1 cellular context compared by ENCODE assay signal in the genomic region with DNA sequence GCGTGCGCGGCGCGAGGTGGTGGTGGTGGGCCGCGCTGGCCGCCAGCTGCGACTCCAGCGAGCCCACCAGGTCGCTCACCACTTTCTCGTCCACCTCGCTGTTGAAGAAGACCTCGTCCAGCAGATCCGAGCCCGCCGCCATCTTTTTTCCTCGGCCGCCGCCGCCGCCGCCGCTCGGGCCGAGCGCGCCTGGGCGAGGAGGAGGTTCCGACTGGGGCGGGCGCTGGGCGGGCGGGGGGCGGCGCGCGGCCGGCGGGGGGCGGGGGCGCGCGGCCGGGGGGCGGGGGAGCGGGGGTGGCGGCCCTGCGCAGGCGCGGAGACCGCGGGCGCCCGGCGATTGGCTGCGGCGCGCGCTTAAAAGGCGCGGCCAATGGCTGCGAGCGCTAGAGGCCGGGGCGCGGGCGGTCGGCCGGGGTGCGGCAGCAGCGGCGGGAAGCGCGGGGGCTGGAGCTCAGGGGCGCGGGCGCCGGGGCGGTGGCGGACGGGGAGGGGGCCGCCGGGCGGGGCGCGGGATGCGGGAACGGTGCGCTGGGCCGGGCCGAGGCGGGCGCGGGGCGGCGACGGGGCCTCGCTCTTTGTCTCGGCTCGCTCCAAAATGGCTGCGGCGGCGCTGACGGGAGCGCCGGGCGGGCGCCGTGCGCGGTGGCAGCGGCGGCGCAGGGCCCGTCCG.
A peak's percentile ranks its signal among the peaks of the same experiment; 100 is the strongest.
TF ChIP-seq lines count a peak whose summit lies in the region.

A gene with protein sequence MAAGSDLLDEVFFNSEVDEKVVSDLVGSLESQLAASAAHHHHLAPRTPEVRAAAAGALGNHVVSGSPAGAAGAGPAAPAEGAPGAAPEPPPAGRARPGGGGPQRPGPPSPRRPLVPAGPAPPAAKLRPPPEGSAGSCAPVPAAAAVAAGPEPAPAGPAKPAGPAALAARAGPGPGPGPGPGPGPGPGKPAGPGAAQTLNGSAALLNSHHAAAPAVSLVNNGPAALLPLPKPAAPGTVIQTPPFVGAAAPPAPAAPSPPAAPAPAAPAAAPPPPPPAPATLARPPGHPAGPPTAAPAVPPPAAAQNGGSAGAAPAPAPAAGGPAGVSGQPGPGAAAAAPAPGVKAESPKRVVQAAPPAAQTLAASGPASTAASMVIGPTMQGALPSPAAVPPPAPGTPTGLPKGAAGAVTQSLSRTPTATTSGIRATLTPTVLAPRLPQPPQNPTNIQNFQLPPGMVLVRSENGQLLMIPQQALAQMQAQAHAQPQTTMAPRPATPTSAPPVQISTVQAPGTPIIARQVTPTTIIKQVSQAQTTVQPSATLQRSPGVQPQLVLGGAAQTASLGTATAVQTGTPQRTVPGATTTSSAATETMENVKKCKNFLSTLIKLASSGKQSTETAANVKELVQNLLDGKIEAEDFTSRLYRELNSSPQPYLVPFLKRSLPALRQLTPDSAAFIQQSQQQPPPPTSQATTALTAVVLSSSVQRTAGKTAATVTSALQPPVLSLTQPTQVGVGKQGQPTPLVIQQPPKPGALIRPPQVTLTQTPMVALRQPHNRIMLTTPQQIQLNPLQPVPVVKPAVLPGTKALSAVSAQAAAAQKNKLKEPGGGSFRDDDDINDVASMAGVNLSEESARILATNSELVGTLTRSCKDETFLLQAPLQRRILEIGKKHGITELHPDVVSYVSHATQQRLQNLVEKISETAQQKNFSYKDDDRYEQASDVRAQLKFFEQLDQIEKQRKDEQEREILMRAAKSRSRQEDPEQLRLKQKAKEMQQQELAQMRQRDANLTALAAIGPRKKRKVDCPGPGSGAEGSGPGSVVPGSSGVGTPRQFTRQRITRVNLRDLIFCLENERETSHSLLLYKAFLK (minus strand): TSS at position 213 of the 670 bp plus-strand sequence. CDS start 71 bp downstream, at position 142.

TF ChIP-seq in H1, 55 proteins besides CTCF, POLR2A, EP300 and RAD21:
- TF ChIP-seq CREB1 (IDR thresholded peaks at IDR 0.05) = no peak
- TF ChIP-seq TEAD4 (IDR thresholded peaks at IDR 0.05; ENCODE audit: low read depth, low read length) = no peak
- TF ChIP-seq RXRA (IDR thresholded peaks at IDR 0.05; ENCODE audit: insufficient read depth, low read depth, low read length) = no peak
- no peak for TF ChIP-seq BRCA1 (IDR thresholded peaks at IDR 0.05; ENCODE audit: low read depth, low read length)
- TF ChIP-seq, protein P1, sequence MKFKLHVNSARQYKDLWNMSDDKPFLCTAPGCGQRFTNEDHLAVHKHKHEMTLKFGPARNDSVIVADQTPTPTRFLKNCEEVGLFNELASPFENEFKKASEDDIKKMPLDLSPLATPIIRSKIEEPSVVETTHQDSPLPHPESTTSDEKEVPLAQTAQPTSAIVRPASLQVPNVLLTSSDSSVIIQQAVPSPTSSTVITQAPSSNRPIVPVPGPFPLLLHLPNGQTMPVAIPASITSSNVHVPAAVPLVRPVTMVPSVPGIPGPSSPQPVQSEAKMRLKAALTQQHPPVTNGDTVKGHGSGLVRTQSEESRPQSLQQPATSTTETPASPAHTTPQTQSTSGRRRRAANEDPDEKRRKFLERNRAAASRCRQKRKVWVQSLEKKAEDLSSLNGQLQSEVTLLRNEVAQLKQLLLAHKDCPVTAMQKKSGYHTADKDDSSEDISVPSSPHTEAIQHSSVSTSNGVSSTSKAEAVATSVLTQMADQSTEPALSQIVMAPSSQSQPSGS (IDR thresholded peaks at IDR 0.05; ENCODE audit: low read length) = no peak
- peak; percentile 57; the same call in 1 of the 2 replicates for TF ChIP-seq PHF8 (conservative IDR thresholded peaks at IDR 0.05; ENCODE audit: low read depth, low read length)
- TF ChIP-seq, protein P2, sequence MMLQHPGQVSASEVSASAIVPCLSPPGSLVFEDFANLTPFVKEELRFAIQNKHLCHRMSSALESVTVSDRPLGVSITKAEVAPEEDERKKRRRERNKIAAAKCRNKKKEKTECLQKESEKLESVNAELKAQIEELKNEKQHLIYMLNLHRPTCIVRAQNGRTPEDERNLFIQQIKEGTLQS (IDR thresholded peaks at IDR 0.05; ENCODE audit: insufficient read depth, low read depth, low read length) = no peak
- no peak for TF ChIP-seq EGR1 (IDR thresholded peaks at IDR 0.05; ENCODE audit: borderline replicate concordance, low read depth, low read length)
- TF ChIP-seq SP4 (IDR thresholded peaks at IDR 0.05; ENCODE audit: low read length) = no peak
- TF ChIP-seq RFX5 (IDR thresholded peaks at IDR 0.05; ENCODE audit: borderline replicate concordance, low read depth, low read length) = no peak
- no peak for TF ChIP-seq JUN (IDR thresholded peaks at IDR 0.05; ENCODE audit: low read depth, low read length)
- TF ChIP-seq, protein P3, sequence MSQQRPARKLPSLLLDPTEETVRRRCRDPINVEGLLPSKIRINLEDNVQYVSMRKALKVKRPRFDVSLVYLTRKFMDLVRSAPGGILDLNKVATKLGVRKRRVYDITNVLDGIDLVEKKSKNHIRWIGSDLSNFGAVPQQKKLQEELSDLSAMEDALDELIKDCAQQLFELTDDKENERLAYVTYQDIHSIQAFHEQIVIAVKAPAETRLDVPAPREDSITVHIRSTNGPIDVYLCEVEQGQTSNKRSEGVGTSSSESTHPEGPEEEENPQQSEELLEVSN (IDR thresholded peaks at IDR 0.05) = no peak
- peak; percentile 37; the same call in 1 of the 2 replicates for TF ChIP-seq GTF2F1 (IDR thresholded peaks at IDR 0.05; ENCODE audit: borderline replicate concordance, low read depth, low read length)
- TF ChIP-seq RBBP5 (IDR thresholded peaks at IDR 0.05; ENCODE audit: borderline replicate concordance, low read depth, low read length) = peak; percentile 25; the same call in 1 of the 2 replicates
- TF ChIP-seq NRF1 (IDR thresholded peaks at IDR 0.05; ENCODE audit: low read depth, low read length) = peak; percentile 51
- no peak for TF ChIP-seq CHD1 (IDR thresholded peaks at IDR 0.05; ENCODE audit: low read depth, low read length)
- TF ChIP-seq RNF2 (IDR thresholded peaks at IDR 0.05; ENCODE audit: borderline replicate concordance, low read depth, low read length, missing control alignments, poor library complexity, severe bottlenecking) = no peak
- TF ChIP-seq, protein P4, sequence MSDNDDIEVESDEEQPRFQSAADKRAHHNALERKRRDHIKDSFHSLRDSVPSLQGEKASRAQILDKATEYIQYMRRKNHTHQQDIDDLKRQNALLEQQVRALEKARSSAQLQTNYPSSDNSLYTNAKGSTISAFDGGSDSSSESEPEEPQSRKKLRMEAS (IDR thresholded peaks at IDR 0.05) = no peak; the same call in 1 of the 2 replicates
- TF ChIP-seq CBX5 (IDR thresholded peaks at IDR 0.05; ENCODE audit: low read depth, low read length) = no peak
- 0 out of 4 replicates have a peak, but pooled peaks of 1 of the 2 experiments have one; percentile 14 for TF ChIP-seq SIN3A (conservative IDR thresholded peaks at IDR 0.05 in 1 of 2, IDR thresholded peaks at IDR 0.05 in 1 of 2; ENCODE audit: low read depth in 1 of 2, low read length in 2 of 2)
- TF ChIP-seq, protein P5, sequence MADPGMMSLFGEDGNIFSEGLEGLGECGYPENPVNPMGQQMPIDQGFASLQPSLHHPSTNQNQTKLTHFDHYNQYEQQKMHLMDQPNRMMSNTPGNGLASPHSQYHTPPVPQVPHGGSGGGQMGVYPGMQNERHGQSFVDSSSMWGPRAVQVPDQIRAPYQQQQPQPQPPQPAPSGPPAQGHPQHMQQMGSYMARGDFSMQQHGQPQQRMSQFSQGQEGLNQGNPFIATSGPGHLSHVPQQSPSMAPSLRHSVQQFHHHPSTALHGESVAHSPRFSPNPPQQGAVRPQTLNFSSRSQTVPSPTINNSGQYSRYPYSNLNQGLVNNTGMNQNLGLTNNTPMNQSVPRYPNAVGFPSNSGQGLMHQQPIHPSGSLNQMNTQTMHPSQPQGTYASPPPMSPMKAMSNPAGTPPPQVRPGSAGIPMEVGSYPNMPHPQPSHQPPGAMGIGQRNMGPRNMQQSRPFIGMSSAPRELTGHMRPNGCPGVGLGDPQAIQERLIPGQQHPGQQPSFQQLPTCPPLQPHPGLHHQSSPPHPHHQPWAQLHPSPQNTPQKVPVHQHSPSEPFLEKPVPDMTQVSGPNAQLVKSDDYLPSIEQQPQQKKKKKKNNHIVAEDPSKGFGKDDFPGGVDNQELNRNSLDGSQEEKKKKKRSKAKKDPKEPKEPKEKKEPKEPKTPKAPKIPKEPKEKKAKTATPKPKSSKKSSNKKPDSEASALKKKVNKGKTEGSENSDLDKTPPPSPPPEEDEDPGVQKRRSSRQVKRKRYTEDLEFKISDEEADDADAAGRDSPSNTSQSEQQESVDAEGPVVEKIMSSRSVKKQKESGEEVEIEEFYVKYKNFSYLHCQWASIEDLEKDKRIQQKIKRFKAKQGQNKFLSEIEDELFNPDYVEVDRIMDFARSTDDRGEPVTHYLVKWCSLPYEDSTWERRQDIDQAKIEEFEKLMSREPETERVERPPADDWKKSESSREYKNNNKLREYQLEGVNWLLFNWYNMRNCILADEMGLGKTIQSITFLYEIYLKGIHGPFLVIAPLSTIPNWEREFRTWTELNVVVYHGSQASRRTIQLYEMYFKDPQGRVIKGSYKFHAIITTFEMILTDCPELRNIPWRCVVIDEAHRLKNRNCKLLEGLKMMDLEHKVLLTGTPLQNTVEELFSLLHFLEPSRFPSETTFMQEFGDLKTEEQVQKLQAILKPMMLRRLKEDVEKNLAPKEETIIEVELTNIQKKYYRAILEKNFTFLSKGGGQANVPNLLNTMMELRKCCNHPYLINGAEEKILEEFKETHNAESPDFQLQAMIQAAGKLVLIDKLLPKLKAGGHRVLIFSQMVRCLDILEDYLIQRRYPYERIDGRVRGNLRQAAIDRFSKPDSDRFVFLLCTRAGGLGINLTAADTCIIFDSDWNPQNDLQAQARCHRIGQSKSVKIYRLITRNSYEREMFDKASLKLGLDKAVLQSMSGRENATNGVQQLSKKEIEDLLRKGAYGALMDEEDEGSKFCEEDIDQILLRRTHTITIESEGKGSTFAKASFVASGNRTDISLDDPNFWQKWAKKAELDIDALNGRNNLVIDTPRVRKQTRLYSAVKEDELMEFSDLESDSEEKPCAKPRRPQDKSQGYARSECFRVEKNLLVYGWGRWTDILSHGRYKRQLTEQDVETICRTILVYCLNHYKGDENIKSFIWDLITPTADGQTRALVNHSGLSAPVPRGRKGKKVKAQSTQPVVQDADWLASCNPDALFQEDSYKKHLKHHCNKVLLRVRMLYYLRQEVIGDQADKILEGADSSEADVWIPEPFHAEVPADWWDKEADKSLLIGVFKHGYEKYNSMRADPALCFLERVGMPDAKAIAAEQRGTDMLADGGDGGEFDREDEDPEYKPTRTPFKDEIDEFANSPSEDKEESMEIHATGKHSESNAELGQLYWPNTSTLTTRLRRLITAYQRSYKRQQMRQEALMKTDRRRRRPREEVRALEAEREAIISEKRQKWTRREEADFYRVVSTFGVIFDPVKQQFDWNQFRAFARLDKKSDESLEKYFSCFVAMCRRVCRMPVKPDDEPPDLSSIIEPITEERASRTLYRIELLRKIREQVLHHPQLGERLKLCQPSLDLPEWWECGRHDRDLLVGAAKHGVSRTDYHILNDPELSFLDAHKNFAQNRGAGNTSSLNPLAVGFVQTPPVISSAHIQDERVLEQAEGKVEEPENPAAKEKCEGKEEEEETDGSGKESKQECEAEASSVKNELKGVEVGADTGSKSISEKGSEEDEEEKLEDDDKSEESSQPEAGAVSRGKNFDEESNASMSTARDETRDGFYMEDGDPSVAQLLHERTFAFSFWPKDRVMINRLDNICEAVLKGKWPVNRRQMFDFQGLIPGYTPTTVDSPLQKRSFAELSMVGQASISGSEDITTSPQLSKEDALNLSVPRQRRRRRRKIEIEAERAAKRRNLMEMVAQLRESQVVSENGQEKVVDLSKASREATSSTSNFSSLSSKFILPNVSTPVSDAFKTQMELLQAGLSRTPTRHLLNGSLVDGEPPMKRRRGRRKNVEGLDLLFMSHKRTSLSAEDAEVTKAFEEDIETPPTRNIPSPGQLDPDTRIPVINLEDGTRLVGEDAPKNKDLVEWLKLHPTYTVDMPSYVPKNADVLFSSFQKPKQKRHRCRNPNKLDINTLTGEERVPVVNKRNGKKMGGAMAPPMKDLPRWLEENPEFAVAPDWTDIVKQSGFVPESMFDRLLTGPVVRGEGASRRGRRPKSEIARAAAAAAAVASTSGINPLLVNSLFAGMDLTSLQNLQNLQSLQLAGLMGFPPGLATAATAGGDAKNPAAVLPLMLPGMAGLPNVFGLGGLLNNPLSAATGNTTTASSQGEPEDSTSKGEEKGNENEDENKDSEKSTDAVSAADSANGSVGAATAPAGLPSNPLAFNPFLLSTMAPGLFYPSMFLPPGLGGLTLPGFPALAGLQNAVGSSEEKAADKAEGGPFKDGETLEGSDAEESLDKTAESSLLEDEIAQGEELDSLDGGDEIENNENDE (IDR thresholded peaks at IDR 0.05; ENCODE audit: insufficient replicate concordance, low read length) = no peak
- peak; percentile 88 for TF ChIP-seq YY1 (IDR thresholded peaks at IDR 0.05; ENCODE audit: low read depth, low read length)
- no peak for TF ChIP-seq SIX5 (IDR thresholded peaks at IDR 0.05; ENCODE audit: low read depth, low read length)
- no peak for TF ChIP-seq HDAC6 (IDR thresholded peaks at IDR 0.05; ENCODE audit: low read depth, low read length)
- TF ChIP-seq HDAC2 (IDR thresholded peaks at IDR 0.05; ENCODE audit: borderline replicate concordance in 1 of 2, low read depth in 2 of 2, low read length in 2 of 2) = no peak
- TF ChIP-seq TAF7 (optimal IDR thresholded peaks at IDR 0.05; ENCODE audit: borderline replicate concordance, low read depth, low read length) = peak; percentile 97
- TF ChIP-seq MAFK (IDR thresholded peaks at IDR 0.05; ENCODE audit: low read depth, low read length) = no peak
- no peak for TF ChIP-seq ZNF274 (IDR thresholded peaks at IDR 0.05; ENCODE audit: borderline replicate concordance, extremely low read depth, low read length)
- peak; percentile 48 for TF ChIP-seq KDM4A (IDR thresholded peaks at IDR 0.05; ENCODE audit: low read depth, low read length, severe bottlenecking)
- TF ChIP-seq BACH1 (IDR thresholded peaks at IDR 0.05; ENCODE audit: low read length) = no peak
- no peak for TF ChIP-seq ASH2L (IDR thresholded peaks at IDR 0.05; ENCODE audit: low read length)
- TF ChIP-seq TAF1 (IDR thresholded peaks at IDR 0.05; ENCODE audit: low read depth, low read length) = peak; percentile 97
- TF ChIP-seq POU5F1 (IDR thresholded peaks at IDR 0.05; ENCODE audit: low read depth, low read length) = no peak
- TF ChIP-seq CTBP2 (IDR thresholded peaks at IDR 0.05; ENCODE audit: borderline replicate concordance, insufficient read depth, insufficient read length, low read length) = no peak
- no peak for TF ChIP-seq JUND (IDR thresholded peaks at IDR 0.05; ENCODE audit: low read length)
- TF ChIP-seq SP2 (IDR thresholded peaks at IDR 0.05; ENCODE audit: low read length) = no peak
- TF ChIP-seq POLR2AphosphoS5 (IDR thresholded peaks at IDR 0.05; ENCODE audit: low read depth, low read length) = peak; percentile 44; the same call in 1 of the 2 replicates
- no peak for TF ChIP-seq GABPA (IDR thresholded peaks at IDR 0.05; ENCODE audit: borderline replicate concordance, insufficient read depth, low read length)
- TF ChIP-seq TBP (IDR thresholded peaks at IDR 0.05; ENCODE audit: low read depth, low read length) = peak; percentile 94
- TF ChIP-seq, protein P6, sequence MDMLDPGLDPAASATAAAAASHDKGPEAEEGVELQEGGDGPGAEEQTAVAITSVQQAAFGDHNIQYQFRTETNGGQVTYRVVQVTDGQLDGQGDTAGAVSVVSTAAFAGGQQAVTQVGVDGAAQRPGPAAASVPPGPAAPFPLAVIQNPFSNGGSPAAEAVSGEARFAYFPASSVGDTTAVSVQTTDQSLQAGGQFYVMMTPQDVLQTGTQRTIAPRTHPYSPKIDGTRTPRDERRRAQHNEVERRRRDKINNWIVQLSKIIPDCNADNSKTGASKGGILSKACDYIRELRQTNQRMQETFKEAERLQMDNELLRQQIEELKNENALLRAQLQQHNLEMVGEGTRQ (IDR thresholded peaks at IDR 0.05; ENCODE audit: low read length) = no peak
- TF ChIP-seq SRF (IDR thresholded peaks at IDR 0.05; ENCODE audit: low read depth, low read length) = no peak
- no peak for TF ChIP-seq SAP30 (IDR thresholded peaks at IDR 0.05; ENCODE audit: insufficient read depth, insufficient replicate concordance, low read length)
- TF ChIP-seq TCF12 (IDR thresholded peaks at IDR 0.05; ENCODE audit: low read depth, low read length) = no peak
TF ChIP-seq in H1: peak in this region for 11.
